Comparison of ENCODE assay signal across 10 cellular contexts in genomic region chr20:52975024-52975732, GRCh38. TPM values are rescaled to one million over a fixed set of nuclear protein-coding genes. Genes with fewer than 3 reads are reported as not detected.
DNase-seq lines count a peak whose midpoint lies in the region; ATAC-seq and TF ChIP-seq lines count a peak whose summit lies in the region.
"Had no signal": no experiment of that assay in that cellular context is flagged by ENCODE, and none has a peak within 500 bp of the region (broad histone marks: within the 10 kb centered on the region; RNA-seq: fewer than 3 reads in every experiment).

No MANE protein-coding gene starts in this region.

- no peaks in the 10 kb centered on the region for H3K9me3 ChIP-seq in CD4-positive, CD25-positive, alpha-beta regulatory T cell (ENCODE audit: control insufficient read depth in 2 of 2, low read length in 2 of 2)
- H3K9me3 ChIP-seq in breast epithelium = no peaks in the 10 kb centered on the region
- no peaks in the 10 kb centered on the region for H3K9me3 ChIP-seq in parathyroid adenoma (ENCODE audit: control insufficient read depth, low read length)
- no peaks in the 10 kb centered on the region for H3K9me3 ChIP-seq in CD8-positive, alpha-beta T cell (ENCODE audit: low read length)
- H3K9me3 ChIP-seq: SJSA1 had no signal

- peak overlapping the region; percentile 89 to 96 (median 94) for H3K4me3 Mint-ChIP-seq in CD4-positive, CD25-positive, alpha-beta regulatory T cell
- no peak overlapping the region for H3K4me3 Mint-ChIP-seq in CD8-positive, alpha-beta T cell

- H3K79me2 ChIP-seq in parathyroid adenoma = no peaks in the 10 kb centered on the region

- H3K9ac ChIP-seq in parathyroid adenoma = no peak overlapping the region

- H3K4me2 ChIP-seq in parathyroid adenoma (ENCODE audit: low read length) = peak overlapping the region; percentile 27

- POLR2A ChIA-PET in CD8-positive, alpha-beta T cell (lab: Charles Lee) = no interaction called here

- peaks cover 9% of the 10 kb centered on the region for H3K27me3 Mint-ChIP-seq in CD4-positive, CD25-positive, alpha-beta regulatory T cell
- H3K27me3 Mint-ChIP-seq in CD8-positive, alpha-beta T cell (ENCODE audit: low read depth) = peaks cover 42% of the 10 kb centered on the region

- CTCF ChIA-PET in CD8-positive, alpha-beta T cell (lab: Charles Lee) = interaction anchor here (1.1 to 2.3 kb wide), 3 partner anchors 8 to 663 kb away, joined by 3 to 6 read pairs (median 5); no protein-coding TSS in a partner anchor

- TF ChIP-seq CTCF in breast epithelium (IDR thresholded peaks at IDR 0.05) (no peak), parathyroid adenoma (IDR thresholded peaks at IDR 0.05) (no peak)
- TF ChIP-seq CTCF in CD8-positive, alpha-beta T cell (IDR thresholded peaks at IDR 0.05) = no peak

- H3K4me1 ChIP-seq in CD4-positive, CD25-positive, alpha-beta regulatory T cell (ENCODE audit: control insufficient read depth, insufficient read depth, low read length, poor library complexity, severe bottlenecking) = peaks cover 17% of the 10 kb centered on the region
- H3K4me1 ChIP-seq in breast epithelium (no peaks in the 10 kb centered on the region), parathyroid adenoma (no peaks in the 10 kb centered on the region)
- H3K4me1 ChIP-seq in CD8-positive, alpha-beta T cell (ENCODE audit: insufficient read depth, low read length) = peaks cover 8% of the 10 kb centered on the region
- H3K4me1 ChIP-seq: SJSA1 had no signal

- H3K27me3 ChIP-seq in CD4-positive, CD25-positive, alpha-beta regulatory T cell (ENCODE audit: control insufficient read depth, insufficient read depth, low read length) = peaks cover 3% of the 10 kb centered on the region
- H3K27me3 ChIP-seq in breast epithelium (no peaks in the 10 kb centered on the region), parathyroid adenoma (ENCODE audit: control insufficient read depth, insufficient read depth, low read length) (no peaks in the 10 kb centered on the region)
- peaks cover 5% of the 10 kb centered on the region for H3K27me3 ChIP-seq in CD8-positive, alpha-beta T cell (ENCODE audit: insufficient read depth, low read length)

- peak overlapping the region; percentile 12 for H2AFZ ChIP-seq in parathyroid adenoma

- H3K27ac Mint-ChIP-seq in CD4-positive, CD25-positive, alpha-beta regulatory T cell = peak overlapping the region; percentile 66 to 92 (median 83)
- H3K27ac Mint-ChIP-seq in CD8-positive, alpha-beta T cell = no peak overlapping the region

- H3K36me3 Mint-ChIP-seq in CD4-positive, CD25-positive, alpha-beta regulatory T cell = no peaks in the 10 kb centered on the region
- no peaks in the 10 kb centered on the region for H3K36me3 Mint-ChIP-seq in CD8-positive, alpha-beta T cell

- no peak for TF ChIP-seq POLR2A in breast epithelium (IDR thresholded peaks at IDR 0.05)

- intact Hi-C loops in breast epithelium (cut with DNase I; ENCODE audit: low total_unique reads) = no loop called here
- intact Hi-C loops in CD8-positive, alpha-beta T cell (cut with DNase I, micrococcal nuclease) = no loop called here

- peak overlapping the region; percentile 78 for H3K27ac ChIP-seq in CD4-positive, CD25-positive, alpha-beta regulatory T cell (ENCODE audit: insufficient read depth, low read length, poor library complexity, severe bottlenecking)
- H3K27ac ChIP-seq in breast epithelium (peak overlapping the region; percentile 91 to 96), parathyroid adenoma (peak overlapping the region; percentile 34)
- no peak overlapping the region for H3K27ac ChIP-seq in CD8-positive, alpha-beta T cell (ENCODE audit: low read depth, low read length)
- H3K27ac ChIP-seq: SJSA1 had no signal

- peaks cover 0 to 3% (median 0%) of the 10 kb centered on the region in 7 donors for H3K9me3 Mint-ChIP-seq in CD4-positive, CD25-positive, alpha-beta regulatory T cell
- no peaks in the 10 kb centered on the region for H3K9me3 Mint-ChIP-seq in CD8-positive, alpha-beta T cell

- peak; percentile 22 to 51 for ATAC-seq in CD4-positive, CD25-positive, alpha-beta regulatory T cell (ENCODE audit: low read depth in 2 of 2)
- ATAC-seq in CD8-positive, alpha-beta T cell = no peak
- ATAC-seq in HG03108 (IDR thresholded peaks at IDR 0.05; ENCODE audit: unreplicated experiment) = no peak
- ATAC-seq: K562 had no signal

- H3K4me1 Mint-ChIP-seq in CD4-positive, CD25-positive, alpha-beta regulatory T cell = peaks cover 11 to 55% (median 27%) of the 10 kb centered on the region in 4 donors
- H3K4me1 Mint-ChIP-seq in CD8-positive, alpha-beta T cell (ENCODE audit: low read depth) = peaks cover 20% of the 10 kb centered on the region

- peak in 2 of 3 donors; percentile 7 to 29 for DNase-seq in CD4-positive, CD25-positive, alpha-beta regulatory T cell
- peak; percentile 22 for DNase-seq in NCI-H69 (lab: John Stamatoyannopoulos, UW)
- no peak for DNase-seq in breast epithelium (ENCODE audit: low spot score in 2 of 2)
- DNase-seq in NK-92 (lab: John Stamatoyannopoulos, UW; ENCODE audit: unreplicated experiment) = no peak
- no peak for DNase-seq in CD8-positive, alpha-beta T cell
- no peak for DNase-seq in NCI-H345 (lab: John Stamatoyannopoulos, UW)

- peak overlapping the region; percentile 81 for H3K4me3 ChIP-seq in CD4-positive, CD25-positive, alpha-beta regulatory T cell (ENCODE audit: low read depth, low read length)
- H3K4me3 ChIP-seq in breast epithelium (peak overlapping the region; percentile 66 to 78 (median 76)), parathyroid adenoma (ENCODE audit: low read depth, low read length) (peak overlapping the region; percentile 67)
- H3K4me3 ChIP-seq in CD8-positive, alpha-beta T cell (ENCODE audit: low read depth, low read length) = no peak overlapping the region
- H3K4me3 ChIP-seq: K562, SJSA1 had no signal

- H3K36me3 ChIP-seq in CD4-positive, CD25-positive, alpha-beta regulatory T cell (ENCODE audit: control insufficient read depth, insufficient read depth, low read length) = no peaks in the 10 kb centered on the region
- no peaks in the 10 kb centered on the region for H3K36me3 ChIP-seq in breast epithelium
- H3K36me3 ChIP-seq in parathyroid adenoma (ENCODE audit: control insufficient read depth, insufficient read depth, low read length) = no peaks in the 10 kb centered on the region
- H3K36me3 ChIP-seq in CD8-positive, alpha-beta T cell (ENCODE audit: insufficient read depth, low read length) = no peaks in the 10 kb centered on the region
- H3K36me3 ChIP-seq: SJSA1 had no signal

RNA-seq across cellular contexts. Expression of gene TSHZ2, which starts 3.0 kb away (rescaled TPM):
- total RNA-seq in CD4-positive, CD25-positive, alpha-beta regulatory T cell = 41.7 TPM
- polyA plus RNA-seq in CD4-positive, CD25-positive, alpha-beta regulatory T cell = 1 to 10 TPM in 3 of 4 donors, under 1 TPM in 1; 1.00 to 3.5 (median 1.9) TPM
- 100 to 1,000 TPM in 1 of 3 donors, 10 to 100 TPM in 2; 31.7 to 106 (median 59.6) TPM for total RNA-seq in breast epithelium
- total RNA-seq in CD8-positive, alpha-beta T cell = under 1 TPM; 0.76 to 0.89 TPM
- total RNA-seq: SJSA1 had no signal

Comparison
In these comparisons a context has a peak if more than half of its experiments do, and no peak if none do; other contexts are left out.
1. ATAC-seq: peak in CD4-positive, CD25-positive, alpha-beta regulatory T cell (2 of 2); none in CD8-positive, alpha-beta T cell (single experiment) and HG03108 (single experiment).
2. DNase-seq: peak in CD4-positive, CD25-positive, alpha-beta regulatory T cell (2 of 3) and NCI-H69 (single experiment); none in breast epithelium (0 of 2), NK-92 (single experiment), CD8-positive, alpha-beta T cell (0 of 7) and NCI-H345 (single experiment).
3. RNA of gene TSHZ2, which starts 3.0 kb away (total RNA-seq): 31.7 to 106 TPM in breast epithelium and 41.7 TPM in CD4-positive, CD25-positive, alpha-beta regulatory T cell (single experiment); 0.76 to 0.89 TPM in CD8-positive, alpha-beta T cell; every median in the first group is over 10 times any median in the second.